34 cellular contexts compared by ENCODE assay signal in the genomic region with DNA sequence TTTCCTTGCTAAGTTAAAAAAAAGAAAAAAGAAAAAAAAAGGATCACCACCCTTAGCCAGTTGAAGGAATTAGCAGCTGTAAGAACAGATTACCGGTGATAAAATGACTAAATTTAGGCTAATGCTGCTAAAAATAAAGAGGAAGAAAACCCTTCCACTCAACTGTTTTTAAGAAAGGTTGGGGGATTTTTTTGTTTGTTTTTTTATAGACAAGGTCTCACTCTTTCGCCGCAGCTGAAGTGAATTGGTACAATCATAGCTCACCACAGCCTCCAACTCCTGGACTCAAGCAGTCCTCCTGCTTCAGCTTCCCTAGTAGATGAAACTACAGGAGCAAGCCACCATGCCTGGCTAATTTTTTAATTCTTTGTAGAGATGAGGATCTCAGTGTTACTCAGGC.
DNase-seq lines count a peak whose midpoint lies in the region; ATAC-seq, FAIRE-seq and TF ChIP-seq lines count a peak whose summit lies in the region.
"Had no signal": no experiment of that assay in that cellular context is flagged by ENCODE, and none has a peak within 500 bp of the region (broad histone marks: within the 10 kb centered on the region; RNA-seq: fewer than 3 reads in every experiment).

No MANE protein-coding gene starts in this region.

- no peaks in the 10 kb centered on the region for H3K9me3 Mint-ChIP-seq in activated naive CD8-positive, alpha-beta T cell treated with anti-CD3 and anti-CD28 coated beads for 36 hours
- H3K9me3 Mint-ChIP-seq: activated naive CD8-positive, alpha-beta T cell treated with anti-CD3 and anti-CD28 coated beads, Interleukin-2, amount 50 U/mL, for 24 hours; GM23338; neural progenitor cell; stimulated activated memory B cell treated with anti-CD40 and anti-IgM and Interleukin-4, amounts not matched to agents 10 μg/mL and 1 μg/mL and 100 μg/mL, for 72 hours; WTC11 had no signal

- peaks cover 20% of the 10 kb centered on the region for H3K4me1 ChIP-seq in GM12878 (ENCODE audit: control insufficient read depth, insufficient read depth, low read length)
- no peaks in the 10 kb centered on the region for H3K4me1 ChIP-seq in esophagus squamous epithelium
- H3K4me1 ChIP-seq: pancreas, SJCRH30, upper lobe of left lung had no signal

- no peaks in the 10 kb centered on the region for H3K36me3 Mint-ChIP-seq in activated naive CD8-positive, alpha-beta T cell treated with anti-CD3 and anti-CD28 coated beads for 36 hours
- peaks cover 2% of the 10 kb centered on the region for H3K36me3 Mint-ChIP-seq in T-helper 17 cell (ENCODE audit: low read depth)
- H3K36me3 Mint-ChIP-seq: CD8-positive, alpha-beta memory T cell; neural progenitor cell; stimulated activated memory B cell treated with anti-CD40 and anti-IgM and Interleukin-4, amounts not matched to agents 10 μg/mL and 1 μg/mL and 100 μg/mL, for 72 hours; WTC11 had no signal

- no peaks in the 10 kb centered on the region for H3K36me3 ChIP-seq in GM12878 (ENCODE audit: control insufficient read depth in 2 of 2, insufficient read depth in 2 of 2, low read length in 1 of 2)
- H3K36me3 ChIP-seq in esophagus squamous epithelium, result no peaks in the 10 kb centered on the region
- H3K36me3 ChIP-seq: cardiac muscle cell, neural progenitor cell, pancreas, SJCRH30, upper lobe of left lung had no signal

- TF ChIP-seq POLR2A in GM12878 (IDR thresholded peaks at IDR 0.05; ENCODE audit: low read depth, low read length) (no peak), esophagus squamous epithelium (IDR thresholded peaks at IDR 0.05) (no peak)

- RAD21 ChIA-PET in GM12878 (lab: Charles Lee; ENCODE audit: unreplicated experiment), result interaction anchor here (0.7 to 4.2 kb wide), 10 partner anchors 9 to 452 kb away, joined by 3 to 35 read pairs (median 4); partner anchors contain the start of gene SRFBP1

- no peaks in the 10 kb centered on the region for H3K4me1 Mint-ChIP-seq in activated naive CD8-positive, alpha-beta T cell treated with anti-CD3 and anti-CD28 coated beads for 36 hours
- H3K4me1 Mint-ChIP-seq in T-helper 17 cell, result no peaks in the 10 kb centered on the region
- H3K4me1 Mint-ChIP-seq: activated naive CD8-positive, alpha-beta T cell treated with anti-CD3 and anti-CD28 coated beads, Interleukin-2, amount 50 U/mL, for 24 hours; CD8-positive, alpha-beta memory T cell had no signal

- no peak for TF ChIP-seq EP300 in GM12878 (IDR thresholded peaks at IDR 0.05; ENCODE audit: borderline replicate concordance in 1 of 2, control insufficient read depth in 1 of 2, low read depth in 2 of 2, low read length in 2 of 2)

- H3K4me3 ChIP-seq in GM12878 (no peak overlapping the region), esophagus squamous epithelium (no peak overlapping the region)
- H3K4me3 ChIP-seq: cardiac muscle cell, GM23338, neural progenitor cell, pancreas, SJCRH30, skin epidermis, upper lobe of left lung had no signal

- peaks cover 5% of the 10 kb centered on the region for H3K27me3 Mint-ChIP-seq in activated naive CD8-positive, alpha-beta T cell treated with anti-CD3 and anti-CD28 coated beads for 36 hours
- H3K27me3 Mint-ChIP-seq in T-helper 17 cell, result peaks cover 7% of the 10 kb centered on the region

- CTCF ChIA-PET in GM12878 (lab: Yijun Ruan, JAX), result interaction anchor here (1.0 to 6.0 kb wide), 8 partner anchors 9 to 585 kb away, joined by 3 to 65 read pairs (median 4); no protein-coding TSS in a partner anchor

- SMC1A ChIA-PET in GM12878 (lab: Charles Lee; ENCODE audit: uncharacterized antibody, unreplicated experiment), result interaction anchor here (0.6 to 2.2 kb wide), 13 partner anchors 9 to 225 kb away, joined by 3 to 16 read pairs (median 5); no protein-coding TSS in a partner anchor

- no TSS peak for BruUV-seq in GM12878 (replicated peaks; lab: Mats Ljungman, UMichigan)

- peak; percentile 30 for ATAC-seq in GM18870 (IDR thresholded peaks at IDR 0.05; ENCODE audit: unreplicated experiment)
- ATAC-seq in GM21723 (IDR thresholded peaks at IDR 0.05; ENCODE audit: unreplicated experiment), result peak; percentile 49
- peak; percentile 34 for ATAC-seq in HG03039 (IDR thresholded peaks at IDR 0.05; ENCODE audit: unreplicated experiment)
- peak; percentile 42 for ATAC-seq in GM12878
- ATAC-seq in T-helper 17 cell, result no peak
- ATAC-seq: activated naive CD8-positive, alpha-beta T cell treated with anti-CD3 and anti-CD28 coated beads, Interleukin-2, amount 50 U/mL, for 24 hours; GM23338; left lobe of liver; pancreas; stimulated activated memory B cell treated with anti-CD40 and anti-IgM and Interleukin-4, amounts not matched to agents 10 μg/mL and 1 μg/mL and 100 μg/mL, for 72 hours; WTC11 had no signal

- H3K27ac ChIP-seq in GM12878 (ENCODE audit: control insufficient read depth, insufficient read depth), result peak overlapping the region; percentile 20; the same call in 1 of the 2 replicates
- no peak overlapping the region for H3K27ac ChIP-seq in esophagus squamous epithelium
- H3K27ac ChIP-seq: cardiac muscle cell, epithelial cell of prostate, neural progenitor cell, pancreas, SJCRH30, skin epidermis, upper lobe of left lung had no signal

- WGBS in GM12878 (ENCODE audit: insufficient coverage, insufficient replicate concordance, low lambda C conversion rate, missing lambda C conversion rate), result 0% methylated on average over 3 of the region's 3 CpGs
- 75 to 76% methylated on average over 3 of the region's 3 CpGs for WGBS in esophagus squamous epithelium, 2 donors

- H3K9ac ChIP-seq in GM12878 (ENCODE audit: control insufficient read depth, insufficient read depth, low read length), result no peak overlapping the region
- H3K9ac ChIP-seq: neural progenitor cell had no signal

- no peak overlapping the region for H2AFZ ChIP-seq in GM12878 (ENCODE audit: control insufficient read depth, low read depth, low read length)
- H2AFZ ChIP-seq: GM23338, neural progenitor cell had no signal

- POLR2A ChIA-PET in GM12878 (lab: Charles Lee), result no interaction called here

- no peak overlapping the region for H3K4me3 Mint-ChIP-seq in activated naive CD8-positive, alpha-beta T cell treated with anti-CD3 and anti-CD28 coated beads for 36 hours
- H3K4me3 Mint-ChIP-seq in T-helper 17 cell, result no peak overlapping the region
- H3K4me3 Mint-ChIP-seq: activated naive CD8-positive, alpha-beta T cell treated with anti-CD3 and anti-CD28 coated beads, Interleukin-2, amount 50 U/mL, for 24 hours; CD8-positive, alpha-beta memory T cell; GM23338; neural progenitor cell; stimulated activated memory B cell treated with anti-CD40 and anti-IgM and Interleukin-4, amounts not matched to agents 10 μg/mL and 1 μg/mL and 100 μg/mL, for 72 hours; WTC11 had no signal

- H3K79me2 ChIP-seq in GM12878 (ENCODE audit: control insufficient read depth, insufficient read depth, low read length), result no peaks in the 10 kb centered on the region

- H4K20me1 ChIP-seq in GM12878 (ENCODE audit: control insufficient read depth, insufficient read depth), result no peaks in the 10 kb centered on the region

- TF ChIP-seq RAD21 in GM12878 (IDR thresholded peaks at IDR 0.05; ENCODE audit: insufficient read depth, low read depth, low read length), result no peak

- TF ChIP-seq CTCF in GM12878 (IDR thresholded peaks at IDR 0.05 in 2 of 3, conservative IDR thresholded peaks at IDR 0.05 in 1 of 3; ENCODE audit: control insufficient read depth in 2 of 3, extremely low read depth in 1 of 3, insufficient read depth in 1 of 3, low read depth in 3 of 3, low read length in 3 of 3) (no peak), esophagus squamous epithelium (IDR thresholded peaks at IDR 0.05) (no peak)

- no peak for FAIRE-seq in GM12878 (lab: Jason Lieb, UNC)
- FAIRE-seq: astrocyte, colon, islet of Langerhans, pancreas had no signal

- H3K9me3 ChIP-seq in GM12878 (replicated peaks; ENCODE audit: control insufficient read depth, insufficient read depth, low read length), result no peaks in the 10 kb centered on the region
- no peaks in the 10 kb centered on the region for H3K9me3 ChIP-seq in T-helper 17 cell (ENCODE audit: control insufficient read depth, low read length, poor library complexity, severe bottlenecking)
- no peaks in the 10 kb centered on the region for H3K9me3 ChIP-seq in esophagus squamous epithelium
- H3K9me3 ChIP-seq: pancreas, SJCRH30, upper lobe of left lung had no signal

- intact Hi-C loops in GM12878 (cut with micrococcal nuclease; ENCODE audit: unreplicated experiment), result loop anchor here (2.0 to 10.0 kb wide), 3 partner anchors 119 to 449 kb away; partner anchors contain the start of gene SRFBP1
- intact Hi-C loops in esophagus squamous epithelium (cut with DNase I), result loop anchor here (5.0 to 10.0 kb wide), 2 partner anchors 221 to 319 kb away; no protein-coding TSS in a partner anchor

- H3K27me3 ChIP-seq in GM12878 (replicated peaks in 1 of 2; ENCODE audit: control insufficient read depth in 2 of 2, insufficient read depth in 2 of 2, low read length in 1 of 2), result no peaks in the 10 kb centered on the region
- no peaks in the 10 kb centered on the region for H3K27me3 ChIP-seq in esophagus squamous epithelium
- H3K27me3 ChIP-seq: cardiac muscle cell, neural progenitor cell, SJCRH30, upper lobe of left lung had no signal

- DNase-seq in GM12878 (ENCODE audit: low read depth, low spot score) (no peak), EL (no peak), T-helper 17 cell (no peak), esophagus squamous epithelium (lab: John Stamatoyannopoulos, UW) (no peak)
- no peak for DNase-seq in activated naive CD8-positive, alpha-beta T cell treated with anti-CD3 and anti-CD28 coated beads for 36 hours
- DNase-seq: activated gamma-delta T cell treated with Interleukin-2 at 50 U/mL for 16 hours; activated naive CD8-positive, alpha-beta T cell treated with anti-CD3 and anti-CD28 coated beads, Interleukin-2, amount 50 U/mL, for 24 hours; activated T-cell treated with anti-CD3 and anti-CD28 coated beads, Interleukin-2, amount 50 U/mL, for 48 hours; CD8-positive, alpha-beta memory T cell; effector CD4-positive, alpha-beta T cell; mesenchymal stem cell; NCI-H1092; NCI-H187; NCI-H2171; pancreas; retina; SJCRH30; substantia nigra; SW 1271; upper lobe of left lung had no signal

- in situ Hi-C loops in GM12878 (cut with MboI), result no loop called here

- no peak overlapping the region for H3K27ac Mint-ChIP-seq in activated naive CD8-positive, alpha-beta T cell treated with anti-CD3 and anti-CD28 coated beads for 36 hours
- H3K27ac Mint-ChIP-seq in T-helper 17 cell, result no peak overlapping the region
- H3K27ac Mint-ChIP-seq: activated naive CD8-positive, alpha-beta T cell treated with anti-CD3 and anti-CD28 coated beads, Interleukin-2, amount 50 U/mL, for 24 hours; CD8-positive, alpha-beta memory T cell; GM23338; neural progenitor cell; stimulated activated memory B cell treated with anti-CD40 and anti-IgM and Interleukin-4, amounts not matched to agents 10 μg/mL and 1 μg/mL and 100 μg/mL, for 72 hours; WTC11 had no signal

- H3K4me2 ChIP-seq in GM12878 (ENCODE audit: control insufficient read depth, insufficient read depth), result peak overlapping the region; percentile 57
- H3K4me2 ChIP-seq: GM23338, neural progenitor cell had no signal

TF ChIP-seq in GM12878, 131 proteins besides CTCF, POLR2A, EP300 and RAD21 (continues in another document):
- TF ChIP-seq MEF2B (IDR thresholded peaks at IDR 0.05; ENCODE audit: partially characterized antibody, poor library complexity, severe bottlenecking), result peak; percentile 71
- no peak for TF ChIP-seq STAT1 (conservative IDR thresholded peaks at IDR 0.05)
- no peak for TF ChIP-seq ZNF24 (IDR thresholded peaks at IDR 0.05)
- 0 out of 2 replicates have a peak, but pooled peaks have one; percentile 13 for TF ChIP-seq MTA2 (IDR thresholded peaks at IDR 0.05; ENCODE audit: low read depth)
